20 cellular contexts compared by ENCODE assay signal in genomic region chr7:137873979-137874378, GRCh38. TPM values are rescaled to one million over a fixed set of nuclear protein-coding genes. Genes with fewer than 3 reads are reported as not detected.
A peak's percentile ranks its signal among the peaks of the same experiment; 100 is the strongest.
DNase-seq lines count a peak whose midpoint lies in the region; ATAC-seq, FAIRE-seq and TF ChIP-seq lines count a peak whose summit lies in the region.
"Had no signal": no experiment of that assay in that cellular context is flagged by ENCODE, and none has a peak within 500 bp of the region (broad histone marks: within the 10 kb centered on the region; RNA-seq: fewer than 3 reads in every experiment).

No MANE protein-coding gene starts in this region.

- H3K9ac ChIP-seq in GM12878 (ENCODE audit: control insufficient read depth, insufficient read depth, low read length) = no peak overlapping the region

- in situ Hi-C loops in GM12878 (cut with MboI) (no loop called here), gastrocnemius medialis (cut with MboI; ENCODE audit: low sequenced_read_pairs in 4 of 4) (no loop called here)

- no peak overlapping the region for H2AFZ ChIP-seq in GM12878 (ENCODE audit: control insufficient read depth, low read depth, low read length)

- H3K27me3 ChIP-seq in right cardiac atrium (ENCODE audit: control insufficient read depth, insufficient read depth) (no peaks in the 10 kb centered on the region), GM12878 (replicated peaks in 1 of 2; ENCODE audit: control insufficient read depth in 2 of 2, insufficient read depth in 2 of 2, low read length in 1 of 2) (no peaks in the 10 kb centered on the region), gastrocnemius medialis (no peaks in the 10 kb centered on the region), vagina (no peaks in the 10 kb centered on the region)
- H3K27me3 ChIP-seq: foreskin keratinocyte, testis had no signal

- CTCF ChIA-PET in GM12878 (lab: Yijun Ruan, JAX) = no interaction called here
- CTCF ChIA-PET in WTC11 (lab: Charles Lee) = interaction anchor here (0.7 kb wide), 1 partner anchor 180 kb away, joined by 3 read pairs; no protein-coding TSS in a partner anchor

- no peak for FAIRE-seq in GM12878 (lab: Jason Lieb, UNC)
- FAIRE-seq: K562 had no signal

- ATAC-seq in right cardiac atrium = no peak
- no peak for ATAC-seq in left cardiac atrium
- peak; percentile 26; the same call in 2 of the 3 replicates for ATAC-seq in GM12878
- no peak for ATAC-seq in gastrocnemius medialis
- ATAC-seq in WTC11 = no peak
- ATAC-seq: foreskin keratinocyte; K562; natural killer cell treated with Interleukin-12 subunit alpha and Interleukin-12 subunit beta and Interleukin-15 and Interleukin-18, amount 100 ng/mL, for 72 hours; T-helper 17 cell had no signal

- no peak overlapping the region for H3K27ac Mint-ChIP-seq in WTC11
- H3K27ac Mint-ChIP-seq: activated naive CD8-positive, alpha-beta T cell treated with anti-CD3 and anti-CD28 coated beads, Interleukin-2, amount 10 ng/mL, durations not matched to agents 7 days and 5 days; natural killer cell treated with Interleukin-12 subunit alpha and Interleukin-12 subunit beta and Interleukin-15 and Interleukin-18, amount 100 ng/mL, for 72 hours; T-helper 17 cell had no signal

- no peaks in the 10 kb centered on the region for H3K27me3 Mint-ChIP-seq in WTC11 (ENCODE audit: low read depth)
- H3K27me3 Mint-ChIP-seq: activated naive CD8-positive, alpha-beta T cell treated with anti-CD3 and anti-CD28 coated beads, Interleukin-2, amount 10 ng/mL, durations not matched to agents 7 days and 5 days; natural killer cell treated with Interleukin-12 subunit alpha and Interleukin-12 subunit beta and Interleukin-15 and Interleukin-18, amount 100 ng/mL, for 72 hours; T-helper 17 cell had no signal

- DNase-seq in right cardiac atrium = no peak
- no peak for DNase-seq in left cardiac atrium
- no peak for DNase-seq in GM12878 (ENCODE audit: low read depth, low spot score)
- no peak for DNase-seq in gastrocnemius medialis
- no peak for DNase-seq in vagina (ENCODE audit: extremely low spot score in 2 of 2)
- DNase-seq in NCI-H510A treated with DMSO at 0.1 percent for 48 hours (lab: John Stamatoyannopoulos, UW) = no peak
- DNase-seq in central memory CD4-positive, alpha-beta T cell = no peak
- no peak for DNase-seq in WTC11 (ENCODE audit: low spot score)
- DNase-seq: activated CD8-positive, alpha-beta memory T cell treated with anti-CD3 and anti-CD28 coated beads, Interleukin-2, amount 50 U/mL, for 48 hours; activated naive CD8-positive, alpha-beta T cell treated with anti-CD3 and anti-CD28 coated beads, Interleukin-2, amount 10 ng/mL, durations not matched to agents 7 days and 5 days; Calu3; cerebellar nuclear complex; foreskin keratinocyte; NCI-H1105; T-helper 17 cell; testis had no signal

- no peaks in the 10 kb centered on the region for H4K20me1 ChIP-seq in GM12878 (ENCODE audit: control insufficient read depth, insufficient read depth)

- TF ChIP-seq POLR2A in GM12878 (IDR thresholded peaks at IDR 0.05; ENCODE audit: low read depth, low read length) (no peak), gastrocnemius medialis (IDR thresholded peaks at IDR 0.05) (no peak), vagina (IDR thresholded peaks at IDR 0.05) (no peak)

- POLR2A ChIA-PET in GM12878 (lab: Charles Lee) (interaction anchor here (0.6 kb wide), 1 partner anchor 21 kb away, joined by 6 read pairs; no protein-coding TSS in a partner anchor), WTC11 (lab: Charles Lee) (no interaction called here)

- H3K27ac ChIP-seq in right cardiac atrium (ENCODE audit: low read length) = peak overlapping the region; percentile 75
- no peak overlapping the region for H3K27ac ChIP-seq in GM12878 (ENCODE audit: control insufficient read depth, insufficient read depth)
- peak overlapping the region; percentile 61 to 91 (median 89) for H3K27ac ChIP-seq in gastrocnemius medialis
- peak overlapping the region; percentile 12 for H3K27ac ChIP-seq in vagina
- H3K27ac ChIP-seq: foreskin keratinocyte, HL-60 had no signal

- intact Hi-C loops in right cardiac atrium (cut with DNase I) = no loop called here
- intact Hi-C loops in left cardiac atrium (cut with DNase I) = no loop called here
- intact Hi-C loops in GM12878 (cut with micrococcal nuclease; ENCODE audit: unreplicated experiment) = no loop called here
- intact Hi-C loops in gastrocnemius medialis (cut with DNase I; ENCODE audit: low total_unique reads) = no loop called here
- intact Hi-C loops in vagina (cut with DNase I) = no loop called here

- peaks cover 48% of the 10 kb centered on the region for H3K4me1 Mint-ChIP-seq in WTC11

- no peak overlapping the region for H3K4me2 ChIP-seq in GM12878 (ENCODE audit: control insufficient read depth, insufficient read depth)

- RAD21 ChIA-PET in GM12878 (lab: Charles Lee; ENCODE audit: unreplicated experiment) = no interaction called here

- TF ChIP-seq CTCF in GM12878 (IDR thresholded peaks at IDR 0.05 in 2 of 3, conservative IDR thresholded peaks at IDR 0.05 in 1 of 3; ENCODE audit: control insufficient read depth in 2 of 3, extremely low read depth in 1 of 3, insufficient read depth in 1 of 3, low read depth in 3 of 3, low read length in 3 of 3) (no peak), gastrocnemius medialis (IDR thresholded peaks at IDR 0.05 in 4 of 5, conservative IDR thresholded peaks at IDR 0.05 in 1 of 5) (no peak), vagina (IDR thresholded peaks at IDR 0.05) (no peak), WTC11 (IDR thresholded peaks at IDR 0.05) (no peak)

- no peaks in the 10 kb centered on the region for H3K79me2 ChIP-seq in GM12878 (ENCODE audit: control insufficient read depth, insufficient read depth, low read length)

- no peak for TF ChIP-seq EP300 in GM12878 (IDR thresholded peaks at IDR 0.05; ENCODE audit: borderline replicate concordance in 1 of 2, control insufficient read depth in 1 of 2, low read depth in 2 of 2, low read length in 2 of 2)

- no TSS peak for BruUV-seq in GM12878 (replicated peaks; lab: Mats Ljungman, UMichigan)

- SMC1A ChIA-PET in GM12878 (lab: Charles Lee; ENCODE audit: uncharacterized antibody, unreplicated experiment) = interaction anchor here (0.8 to 1.5 kb wide), 4 partner anchors 15 to 53 kb away, joined by 3 read pairs; no protein-coding TSS in a partner anchor

- no peak overlapping the region for H3K4me3 Mint-ChIP-seq in WTC11
- H3K4me3 Mint-ChIP-seq: activated naive CD8-positive, alpha-beta T cell treated with anti-CD3 and anti-CD28 coated beads, Interleukin-2, amount 10 ng/mL, durations not matched to agents 7 days and 5 days; natural killer cell treated with Interleukin-12 subunit alpha and Interleukin-12 subunit beta and Interleukin-15 and Interleukin-18, amount 100 ng/mL, for 72 hours; T-helper 17 cell had no signal

- H3K9me3 ChIP-seq in right cardiac atrium (ENCODE audit: control insufficient read depth, low read length) = no peaks in the 10 kb centered on the region
- H3K9me3 ChIP-seq in GM12878 (replicated peaks; ENCODE audit: control insufficient read depth, insufficient read depth, low read length) = no peaks in the 10 kb centered on the region
- no peaks in the 10 kb centered on the region for H3K9me3 ChIP-seq in gastrocnemius medialis
- no peaks in the 10 kb centered on the region for H3K9me3 ChIP-seq in vagina
- H3K9me3 ChIP-seq: testis had no signal

- peaks cover 35% of the 10 kb centered on the region for H3K36me3 Mint-ChIP-seq in WTC11

- TF ChIP-seq RAD21 in GM12878 (IDR thresholded peaks at IDR 0.05; ENCODE audit: insufficient read depth, low read depth, low read length) = no peak

- H3K4me3 ChIP-seq in right cardiac atrium (ENCODE audit: low read length) = no peak overlapping the region
- H3K4me3 ChIP-seq in GM12878 = no peak overlapping the region
- no peak overlapping the region for H3K4me3 ChIP-seq in gastrocnemius medialis
- H3K4me3 ChIP-seq in vagina = no peak overlapping the region
- H3K4me3 ChIP-seq: K562, lung, testis had no signal

- WGBS in right cardiac atrium = 86% methylated on average over 3 of the region's 3 CpGs
- 94% methylated on average over 3 of the region's 3 CpGs for WGBS in GM12878 (ENCODE audit: insufficient coverage, insufficient replicate concordance, low lambda C conversion rate, missing lambda C conversion rate)

- H3K9me3 Mint-ChIP-seq in WTC11 = peaks cover 5% of the 10 kb centered on the region
- H3K9me3 Mint-ChIP-seq: activated naive CD8-positive, alpha-beta T cell treated with anti-CD3 and anti-CD28 coated beads, Interleukin-2, amount 10 ng/mL, durations not matched to agents 7 days and 5 days; natural killer cell treated with Interleukin-12 subunit alpha and Interleukin-12 subunit beta and Interleukin-15 and Interleukin-18, amount 100 ng/mL, for 72 hours had no signal

- H3K36me3 ChIP-seq in GM12878 (ENCODE audit: control insufficient read depth in 2 of 2, insufficient read depth in 2 of 2, low read length in 1 of 2) = peaks cover 9 to 37% of the 10 kb centered on the region in 2 experiments
- H3K36me3 ChIP-seq in gastrocnemius medialis = no peaks in the 10 kb centered on the region
- peaks cover 0 to 4% of the 10 kb centered on the region in 2 donors for H3K36me3 ChIP-seq in vagina

- H3K4me1 ChIP-seq in right cardiac atrium (ENCODE audit: control insufficient read depth, insufficient read depth, low read length) (peaks cover 10% of the 10 kb centered on the region), GM12878 (ENCODE audit: control insufficient read depth, insufficient read depth, low read length) (no peaks in the 10 kb centered on the region), gastrocnemius medialis (peaks cover 32 to 67% of the 10 kb centered on the region in 2 donors), vagina (peaks cover 24% of the 10 kb centered on the region)
- H3K4me1 ChIP-seq: foreskin keratinocyte had no signal

RNA-seq across cellular contexts. Expression of gene DGKI, which starts 27.2 kb away (rescaled TPM):
- total RNA-seq in right cardiac atrium = 10 to 100 TPM in 2 of 4 donors, 1 to 10 TPM in 2; 7.6 to 14.9 (median 9.0) TPM
- polyA plus RNA-seq in right cardiac atrium = 2.1 TPM
- total RNA-seq in left cardiac atrium = 10 to 100 TPM in 1 of 2 donors, 1 to 10 TPM in 1; 7.2 to 19.1 TPM
- total RNA-seq in GM12878 (2013; cell fraction: nucleolus; rRNA removed) = 101 and 104 TPM in 2 replicates
- 23.3 and 29.9 TPM in 2 replicates for total RNA-seq in GM12878 (2014; rRNA removed)
- 26.8 and 29.9 TPM in 2 replicates for total RNA-seq in GM12878 (2014; rRNA removed; fragmentation: Illumina TruSeq; extraction: Trizol)
- total RNA-seq in GM12878 (2021) = 15.9 and 17.7 TPM in 2 replicates
- 0.38 TPM for polyA plus RNA-seq in GM12878 (2011; ENCODE audit: low read depth)
- polyA plus RNA-seq in GM12878 (2011; rRNA removed) = 33.0 and 39.3 TPM in 2 replicates
- polyA plus RNA-seq in GM12878 (2011; cell fraction: cytosol; rRNA removed) = 10.4 and 13.1 TPM in 2 replicates
- polyA plus RNA-seq in GM12878 (2011; cell fraction: nucleus; rRNA removed) = 30.1 and 37.0 TPM in 2 replicates
- 1.1 and 2.5 TPM in 2 replicates for polyA plus RNA-seq in GM12878 (2012)
- polyA plus RNA-seq in GM12878 (2014; fragmentation: Illumina TruSeq; extraction: Trizol) = 20.9 and 25.8 TPM in 2 replicates
- polyA plus RNA-seq in GM12878 (2014; fragmentation: Nextera tagmentation; extraction: Ambion mirVana) = 10 to 100 TPM; 28.3 to 37.1 TPM
- 19.8 and 20.4 TPM in 2 replicates for polyA plus RNA-seq in GM12878 (2014; rRNA removed)
- 10 to 100 TPM; 10.4 TPM for polyA plus RNA-seq in GM12878 (2016; fragmentation: Nextera tagmentation; extraction: Ambion mirVana)
- 50.7 and 57.1 TPM in 2 replicates for polyA minus RNA-seq in GM12878 (2011; rRNA and poly(A)+ RNA removed)
- polyA minus RNA-seq in GM12878 (2011; cell fraction: cytosol; rRNA and poly(A)+ RNA removed) = 9.2 and 11.4 TPM in 2 replicates
- polyA minus RNA-seq in GM12878 (2011; cell fraction: nucleus; rRNA and poly(A)+ RNA removed) = 76.5 and 96.6 TPM in 2 replicates
- total RNA-seq in gastrocnemius medialis = 1 to 10 TPM in 1 of 4 donors, under 1 TPM in 2, not detected in 1; 0.02 to 1.8 (median 0.07) TPM
- 1.2 TPM for total RNA-seq in vagina
- total RNA-seq in WTC11 (2021) = 0.30 to 0.79 TPM (median 0.46 TPM) in 3 replicates
- total RNA-seq: activated naive CD8-positive, alpha-beta T cell treated with anti-CD3 and anti-CD28 coated beads, Interleukin-2, amount 10 ng/mL, durations not matched to agents 7 days and 5 days; Calu3; foreskin keratinocyte had no signal
- polyA plus RNA-seq: foreskin keratinocyte had no signal
